In the genomic region with DNA sequence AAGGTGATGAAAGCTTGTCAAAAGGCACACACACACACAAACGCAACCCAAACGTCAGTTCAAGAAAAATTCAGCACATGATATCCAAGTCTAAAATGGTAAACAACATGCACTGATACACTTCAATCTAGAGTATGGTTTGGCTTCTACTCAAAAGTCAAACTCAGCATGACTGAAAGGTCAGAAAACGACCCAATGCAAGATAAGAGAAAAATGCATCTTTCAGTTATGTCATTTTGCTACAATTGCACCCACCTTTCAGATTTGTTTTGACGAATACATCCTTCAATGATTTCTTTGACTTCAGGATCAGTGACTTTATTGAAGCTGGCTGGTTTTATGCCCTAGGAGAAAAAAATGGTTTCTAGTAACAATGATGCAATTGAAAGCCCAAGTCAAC, we compare ENCODE assay signal across 27 cellular contexts.
"Had no signal": no experiment of that assay in that cellular context is flagged by ENCODE, and none has a peak within 500 bp of the region (broad histone marks: within the 10 kb centered on the region; RNA-seq: fewer than 3 reads in every experiment).

No MANE protein-coding gene starts in this region.

- H3K79me2 ChIP-seq: parathyroid adenoma had no signal

- H3K9me3 ChIP-seq: ovary, psoas muscle, right lobe of liver, sigmoid colon, stomach, tibial artery, transverse colon, upper lobe of right lung, uterus had no signal

- H3K4me3 Mint-ChIP-seq: natural killer cell; nephron; neural progenitor cell; stimulated activated effector memory CD8-positive, alpha-beta T cell treated with anti-CD3 and anti-CD28 coated beads, Interleukin-12 subunit alpha, Interleukin-12 subunit beta, amount 100 ng/mL, for 72 hours; stimulated activated naive B cell treated with anti-CD40 and anti-IgM and Interleukin-4, amounts not matched to agents 10 μg/mL and 1 μg/mL and 100 μg/mL, for 72 hours; stimulated activated naive CD8-positive, alpha-beta T cell treated with anti-CD3 and anti-CD28 coated beads, Interleukin-15, Interleukin-2, amounts not matched to agents 100 ng/mL and 50 ng/mL, for 24 hours; type B pancreatic cell had no signal

- H3K4me3 ChIP-seq: neural progenitor cell, ovary, psoas muscle, right lobe of liver, sigmoid colon, stomach, tibial artery, transverse colon, upper lobe of right lung, uterus had no signal

- H3K9me3 Mint-ChIP-seq: natural killer cell; stimulated activated effector memory CD8-positive, alpha-beta T cell treated with anti-CD3 and anti-CD28 coated beads, Interleukin-12 subunit alpha, Interleukin-12 subunit beta, amount 100 ng/mL, for 72 hours; stimulated activated naive B cell treated with anti-CD40 and anti-IgM and Interleukin-4, amounts not matched to agents 10 μg/mL and 1 μg/mL and 100 μg/mL, for 72 hours; stimulated activated naive CD8-positive, alpha-beta T cell treated with anti-CD3 and anti-CD28 coated beads, Interleukin-15, Interleukin-2, amounts not matched to agents 100 ng/mL and 50 ng/mL, for 24 hours had no signal

- DNase-seq: natural killer cell; occipital lobe; ovary; posterior cingulate gyrus; psoas muscle; right cardiac atrium; right lobe of liver; sigmoid colon; small intestine; stimulated activated CD4-positive, alpha-beta T cell treated with anti-CD3 and anti-CD28 coated beads, Interleukin-15, amount 100 ng/mL, for 24 hours; stimulated activated CD4-positive, alpha-beta T cell treated with anti-CD3 and anti-CD28 coated beads, Interleukin-2, amount 100 ng/mL, for 24 hours; stimulated activated CD4-positive, alpha-beta T cell treated with anti-CD3 and anti-CD28 coated beads, Interleukin-2, amount 100 ng/mL, for 48 hours; stimulated activated CD4-positive, alpha-beta T cell treated with anti-CD3 and anti-CD28 coated beads, Interleukin-4, amount 100 ng/mL, for 24 hours; stimulated activated naive B cell treated with anti-CD40 and anti-IgM and Interleukin-4, amounts not matched to agents 10 μg/mL and 1 μg/mL and 100 μg/mL, for 72 hours; stimulated activated naive CD4-positive, alpha-beta T cell treated with Interleukin-2 at 50 U/mL for 16 hours; stomach; tibial artery; transverse colon; upper lobe of right lung; uterus had no signal

- H3K9ac ChIP-seq: neural progenitor cell, parathyroid adenoma had no signal

- H3K27ac ChIP-seq: neural progenitor cell, ovary, parathyroid adenoma, psoas muscle, right lobe of liver, sigmoid colon, stomach, tibial artery, transverse colon, upper lobe of right lung, uterus had no signal

- H3K36me3 ChIP-seq: ovary, right lobe of liver, sigmoid colon, stomach, tibial artery, transverse colon, upper lobe of right lung, uterus had no signal

- H3K4me2 ChIP-seq: neural progenitor cell had no signal

- H3K36me3 Mint-ChIP-seq: natural killer cell; stimulated activated effector memory CD8-positive, alpha-beta T cell treated with anti-CD3 and anti-CD28 coated beads, Interleukin-12 subunit alpha, Interleukin-12 subunit beta, amount 100 ng/mL, for 72 hours; stimulated activated naive B cell treated with anti-CD40 and anti-IgM and Interleukin-4, amounts not matched to agents 10 μg/mL and 1 μg/mL and 100 μg/mL, for 72 hours had no signal

- ATAC-seq: natural killer cell; psoas muscle; right cardiac atrium; stimulated activated effector memory CD8-positive, alpha-beta T cell treated with anti-CD3 and anti-CD28 coated beads, Interleukin-12 subunit alpha, Interleukin-12 subunit beta, amount 100 ng/mL, for 72 hours; stimulated activated naive B cell treated with anti-CD40 and anti-IgM and Interleukin-4, amounts not matched to agents 10 μg/mL and 1 μg/mL and 100 μg/mL, for 72 hours; upper lobe of right lung had no signal

- H3K27me3 Mint-ChIP-seq: progenitor cell of endocrine pancreas; stimulated activated naive B cell treated with anti-CD40 and anti-IgM and Interleukin-4, amounts not matched to agents 10 μg/mL and 1 μg/mL and 100 μg/mL, for 72 hours; stimulated activated naive CD8-positive, alpha-beta T cell treated with anti-CD3 and anti-CD28 coated beads, Interleukin-15, Interleukin-2, amounts not matched to agents 100 ng/mL and 50 ng/mL, for 24 hours; type B pancreatic cell had no signal

- FAIRE-seq: small intestine had no signal

- H3K27me3 ChIP-seq: neural progenitor cell, right lobe of liver, sigmoid colon, tibial artery, transverse colon, upper lobe of right lung, uterus had no signal

- H3K4me1 ChIP-seq: neural progenitor cell, parathyroid adenoma, psoas muscle, right lobe of liver, sigmoid colon, stomach, tibial artery, transverse colon, upper lobe of right lung, uterus had no signal

- H3K4me1 Mint-ChIP-seq: natural killer cell; nephron; neural progenitor cell; stimulated activated effector memory CD8-positive, alpha-beta T cell treated with anti-CD3 and anti-CD28 coated beads, Interleukin-12 subunit alpha, Interleukin-12 subunit beta, amount 100 ng/mL, for 72 hours; stimulated activated naive B cell treated with anti-CD40 and anti-IgM and Interleukin-4, amounts not matched to agents 10 μg/mL and 1 μg/mL and 100 μg/mL, for 72 hours had no signal
